Comparison of ENCODE assay signal across 1 cellular context in the genomic region with DNA sequence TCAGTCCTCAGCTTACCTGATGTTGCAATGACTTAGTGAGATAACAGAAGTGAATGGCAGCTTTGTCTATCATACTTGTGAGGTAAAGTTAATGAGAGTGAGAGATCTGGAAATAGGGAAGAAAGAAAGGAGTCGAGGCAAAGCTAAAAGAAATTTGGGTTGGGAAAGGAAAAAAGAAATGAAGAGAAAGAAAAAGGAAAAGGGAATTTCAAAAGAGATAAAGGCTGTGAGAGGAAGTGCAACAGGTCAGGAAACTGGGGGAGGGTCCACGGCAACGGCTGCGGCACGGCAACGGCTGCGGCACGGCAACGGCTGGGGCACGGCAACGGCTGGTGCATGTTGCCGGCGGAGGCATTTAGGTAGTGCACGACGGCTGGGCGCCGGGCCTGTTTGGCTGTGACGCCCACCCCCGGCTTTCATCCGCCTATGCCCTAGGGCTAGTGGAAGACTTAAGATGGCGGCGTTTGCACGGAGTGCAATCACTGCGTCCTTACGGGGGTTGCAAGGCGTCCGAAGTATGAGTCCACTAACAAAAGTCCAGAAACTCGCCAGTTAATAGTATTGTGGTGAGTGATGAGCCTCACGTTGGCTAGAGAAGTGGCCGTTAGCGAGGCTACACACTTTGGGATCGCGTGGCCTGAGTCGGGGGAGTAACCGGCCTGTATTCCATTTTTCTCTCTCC.
TF ChIP-seq lines count a peak whose summit lies in the region.

No MANE protein-coding gene starts in this region.

TF ChIP-seq in K562, 482 proteins besides CTCF, POLR2A, EP300 and RAD21 (continued from another document and continues in another):
- TF ChIP-seq MCM2 (IDR thresholded peaks at IDR 0.05; ENCODE audit: low read depth) (no peak), HDAC6 (IDR thresholded peaks at IDR 0.05; ENCODE audit: low read depth, low read length) (no peak), SMARCB1 (IDR thresholded peaks at IDR 0.05; ENCODE audit: insufficient read length, low read depth) (no peak), COPS2 (conservative IDR thresholded peaks at IDR 0.05) (no peak), LCOR (CRISPR knock-in tag; IDR thresholded peaks at IDR 0.05) (peak; percentile 57; the same call in 1 of the 2 replicates), KDM5B (IDR thresholded peaks at IDR 0.05; ENCODE audit: insufficient replicate concordance, low read depth, low read length) (peak; percentile 79), KDM4B (IDR thresholded peaks at IDR 0.05; ENCODE audit: borderline replicate concordance in 2 of 2, low read depth in 1 of 2) (peak in 1 of 2 experiments; percentile 91; a peak in 1 of 4 replicates), POLR2B (IDR thresholded peaks at IDR 0.05; ENCODE audit: low read depth, partially characterized antibody) (peak; percentile 72), ELF1 (tag; IDR thresholded peaks at IDR 0.05) (peak; percentile 72), HMG20B (CRISPR knock-in tag; IDR thresholded peaks at IDR 0.05) (no peak), NCOA4 (IDR thresholded peaks at IDR 0.05; ENCODE audit: partially characterized antibody) (no peak), WHSC1 (IDR thresholded peaks at IDR 0.05; ENCODE audit: low read length) (no peak), RB1 (IDR thresholded peaks at IDR 0.05; ENCODE audit: low read depth) (peak; percentile 93), TEAD1 (CRISPR knock-in tag; IDR thresholded peaks at IDR 0.05) (no peak), ARID1B (IDR thresholded peaks at IDR 0.05) (peak; percentile 80), NR2C1 (IDR thresholded peaks at IDR 0.05) (peak; percentile 51; the same call in 1 of the 2 replicates), NR2C1 (tag; IDR thresholded peaks at IDR 0.05) (peak; percentile 72), MAFK (IDR thresholded peaks at IDR 0.05; ENCODE audit: low read length) (no peak), CSDE1 (IDR thresholded peaks at IDR 0.05) (no peak), ZNF830 (CRISPR knock-in tag; IDR thresholded peaks at IDR 0.05) (no peak), ZNF766 (CRISPR knock-in tag; conservative IDR thresholded peaks at IDR 0.05) (peak; percentile 53; the same call in 1 of the 2 replicates), ZNF217 (CRISPR knock-in tag; IDR thresholded peaks at IDR 0.05) (no peak), FOXK2 (conservative IDR thresholded peaks at IDR 0.05 in 1 of 2, IDR thresholded peaks at IDR 0.05 in 1 of 2; ENCODE audit: low read depth in 2 of 2) (peak; percentile 80 to 90; a peak in 3 of 4 replicates), RFX5 (IDR thresholded peaks at IDR 0.05; ENCODE audit: low read depth, low read length) (no peak)
- TF ChIP-seq, protein P1, sequence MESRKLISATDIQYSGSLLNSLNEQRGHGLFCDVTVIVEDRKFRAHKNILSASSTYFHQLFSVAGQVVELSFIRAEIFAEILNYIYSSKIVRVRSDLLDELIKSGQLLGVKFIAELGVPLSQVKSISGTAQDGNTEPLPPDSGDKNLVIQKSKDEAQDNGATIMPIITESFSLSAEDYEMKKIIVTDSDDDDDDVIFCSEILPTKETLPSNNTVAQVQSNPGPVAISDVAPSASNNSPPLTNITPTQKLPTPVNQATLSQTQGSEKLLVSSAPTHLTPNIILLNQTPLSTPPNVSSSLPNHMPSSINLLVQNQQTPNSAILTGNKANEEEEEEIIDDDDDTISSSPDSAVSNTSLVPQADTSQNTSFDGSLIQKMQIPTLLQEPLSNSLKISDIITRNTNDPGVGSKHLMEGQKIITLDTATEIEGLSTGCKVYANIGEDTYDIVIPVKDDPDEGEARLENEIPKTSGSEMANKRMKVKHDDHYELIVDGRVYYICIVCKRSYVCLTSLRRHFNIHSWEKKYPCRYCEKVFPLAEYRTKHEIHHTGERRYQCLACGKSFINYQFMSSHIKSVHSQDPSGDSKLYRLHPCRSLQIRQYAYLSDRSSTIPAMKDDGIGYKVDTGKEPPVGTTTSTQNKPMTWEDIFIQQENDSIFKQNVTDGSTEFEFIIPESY (CRISPR knock-in tag; IDR thresholded peaks at IDR 0.05): peak; percentile 64; the same call in 1 of the 2 replicates
- TF ChIP-seq, protein P2, sequence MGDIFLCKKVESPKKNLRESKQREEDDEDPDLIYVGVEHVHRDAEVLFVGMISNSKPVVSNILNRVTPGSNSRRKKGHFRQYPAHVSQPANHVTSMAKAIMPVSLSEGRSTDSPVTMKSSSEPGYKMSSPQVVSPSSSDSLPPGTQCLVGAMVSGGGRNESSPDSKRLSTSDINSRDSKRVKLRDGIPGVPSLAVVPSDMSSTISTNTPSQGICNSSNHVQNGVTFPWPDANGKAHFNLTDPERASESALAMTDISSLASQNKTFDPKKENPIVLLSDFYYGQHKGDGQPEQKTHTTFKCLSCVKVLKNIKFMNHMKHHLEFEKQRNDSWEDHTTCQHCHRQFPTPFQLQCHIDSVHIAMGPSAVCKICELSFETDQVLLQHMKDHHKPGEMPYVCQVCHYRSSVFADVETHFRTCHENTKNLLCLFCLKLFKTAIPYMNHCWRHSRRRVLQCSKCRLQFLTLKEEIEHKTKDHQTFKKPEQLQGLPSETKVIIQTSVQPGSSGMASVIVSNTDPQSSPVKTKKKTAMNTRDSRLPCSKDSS (IDR thresholded peaks at IDR 0.05; ENCODE audit: low read depth, partially characterized antibody): no peak
- TF ChIP-seq, protein P3, sequence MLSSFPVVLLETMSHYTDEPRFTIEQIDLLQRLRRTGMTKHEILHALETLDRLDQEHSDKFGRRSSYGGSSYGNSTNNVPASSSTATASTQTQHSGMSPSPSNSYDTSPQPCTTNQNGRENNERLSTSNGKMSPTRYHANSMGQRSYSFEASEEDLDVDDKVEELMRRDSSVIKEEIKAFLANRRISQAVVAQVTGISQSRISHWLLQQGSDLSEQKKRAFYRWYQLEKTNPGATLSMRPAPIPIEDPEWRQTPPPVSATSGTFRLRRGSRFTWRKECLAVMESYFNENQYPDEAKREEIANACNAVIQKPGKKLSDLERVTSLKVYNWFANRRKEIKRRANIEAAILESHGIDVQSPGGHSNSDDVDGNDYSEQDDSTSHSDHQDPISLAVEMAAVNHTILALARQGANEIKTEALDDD (IDR thresholded peaks at IDR 0.05): no peak
- TF ChIP-seq, protein P4, sequence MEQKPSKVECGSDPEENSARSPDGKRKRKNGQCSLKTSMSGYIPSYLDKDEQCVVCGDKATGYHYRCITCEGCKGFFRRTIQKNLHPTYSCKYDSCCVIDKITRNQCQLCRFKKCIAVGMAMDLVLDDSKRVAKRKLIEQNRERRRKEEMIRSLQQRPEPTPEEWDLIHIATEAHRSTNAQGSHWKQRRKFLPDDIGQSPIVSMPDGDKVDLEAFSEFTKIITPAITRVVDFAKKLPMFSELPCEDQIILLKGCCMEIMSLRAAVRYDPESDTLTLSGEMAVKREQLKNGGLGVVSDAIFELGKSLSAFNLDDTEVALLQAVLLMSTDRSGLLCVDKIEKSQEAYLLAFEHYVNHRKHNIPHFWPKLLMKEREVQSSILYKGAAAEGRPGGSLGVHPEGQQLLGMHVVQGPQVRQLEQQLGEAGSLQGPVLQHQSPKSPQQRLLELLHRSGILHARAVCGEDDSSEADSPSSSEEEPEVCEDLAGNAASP (IDR thresholded peaks at IDR 0.05): no peak
- TF ChIP-seq, protein P5, sequence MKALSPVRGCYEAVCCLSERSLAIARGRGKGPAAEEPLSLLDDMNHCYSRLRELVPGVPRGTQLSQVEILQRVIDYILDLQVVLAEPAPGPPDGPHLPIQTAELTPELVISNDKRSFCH (CRISPR knock-in tag; IDR thresholded peaks at IDR 0.05): no peak
- TF ChIP-seq, protein P5 (tag; IDR thresholded peaks at IDR 0.05): peak; percentile 58; the same call in 1 of the 2 replicates
- TF ChIP-seq, protein P6, sequence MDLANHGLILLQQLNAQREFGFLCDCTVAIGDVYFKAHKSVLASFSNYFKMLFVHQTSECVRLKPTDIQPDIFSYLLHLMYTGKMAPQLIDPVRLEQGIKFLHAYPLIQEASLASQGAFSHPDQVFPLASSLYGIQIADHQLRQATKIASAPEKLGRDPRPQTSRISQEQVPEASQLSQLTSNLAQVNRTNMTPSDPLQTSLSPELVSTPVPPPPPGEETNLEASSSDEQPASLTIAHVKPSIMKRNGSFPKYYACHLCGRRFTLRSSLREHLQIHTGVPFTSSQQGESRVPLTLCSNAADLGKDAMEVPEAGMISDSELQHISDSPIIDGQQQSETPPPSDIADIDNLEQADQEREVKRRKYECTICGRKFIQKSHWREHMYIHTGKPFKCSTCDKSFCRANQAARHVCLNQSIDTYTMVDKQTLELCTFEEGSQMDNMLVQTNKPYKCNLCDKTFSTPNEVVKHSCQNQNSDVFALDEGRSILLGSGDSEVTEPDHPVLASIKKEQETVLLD (IDR thresholded peaks at IDR 0.05): peak; percentile 80
- TF ChIP-seq, protein P7, sequence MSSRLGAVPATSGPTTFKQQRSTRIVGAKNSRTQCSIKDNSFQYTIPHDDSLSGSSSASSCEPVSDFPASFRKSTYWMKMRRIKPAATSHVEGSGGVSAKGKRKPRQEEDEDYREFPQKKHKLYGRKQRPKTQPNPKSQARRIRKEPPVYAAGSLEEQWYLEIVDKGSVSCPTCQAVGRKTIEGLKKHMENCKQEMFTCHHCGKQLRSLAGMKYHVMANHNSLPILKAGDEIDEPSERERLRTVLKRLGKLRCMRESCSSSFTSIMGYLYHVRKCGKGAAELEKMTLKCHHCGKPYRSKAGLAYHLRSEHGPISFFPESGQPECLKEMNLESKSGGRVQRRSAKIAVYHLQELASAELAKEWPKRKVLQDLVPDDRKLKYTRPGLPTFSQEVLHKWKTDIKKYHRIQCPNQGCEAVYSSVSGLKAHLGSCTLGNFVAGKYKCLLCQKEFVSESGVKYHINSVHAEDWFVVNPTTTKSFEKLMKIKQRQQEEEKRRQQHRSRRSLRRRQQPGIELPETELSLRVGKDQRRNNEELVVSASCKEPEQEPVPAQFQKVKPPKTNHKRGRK (tag; IDR thresholded peaks at IDR 0.05): peak; percentile 89
- TF ChIP-seq, protein P8, sequence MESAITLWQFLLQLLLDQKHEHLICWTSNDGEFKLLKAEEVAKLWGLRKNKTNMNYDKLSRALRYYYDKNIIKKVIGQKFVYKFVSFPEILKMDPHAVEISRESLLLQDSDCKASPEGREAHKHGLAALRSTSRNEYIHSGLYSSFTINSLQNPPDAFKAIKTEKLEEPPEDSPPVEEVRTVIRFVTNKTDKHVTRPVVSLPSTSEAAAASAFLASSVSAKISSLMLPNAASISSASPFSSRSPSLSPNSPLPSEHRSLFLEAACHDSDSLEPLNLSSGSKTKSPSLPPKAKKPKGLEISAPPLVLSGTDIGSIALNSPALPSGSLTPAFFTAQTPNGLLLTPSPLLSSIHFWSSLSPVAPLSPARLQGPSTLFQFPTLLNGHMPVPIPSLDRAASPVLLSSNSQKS (CRISPR knock-in tag; IDR thresholded peaks at IDR 0.05): no peak
- TF ChIP-seq, protein P9, sequence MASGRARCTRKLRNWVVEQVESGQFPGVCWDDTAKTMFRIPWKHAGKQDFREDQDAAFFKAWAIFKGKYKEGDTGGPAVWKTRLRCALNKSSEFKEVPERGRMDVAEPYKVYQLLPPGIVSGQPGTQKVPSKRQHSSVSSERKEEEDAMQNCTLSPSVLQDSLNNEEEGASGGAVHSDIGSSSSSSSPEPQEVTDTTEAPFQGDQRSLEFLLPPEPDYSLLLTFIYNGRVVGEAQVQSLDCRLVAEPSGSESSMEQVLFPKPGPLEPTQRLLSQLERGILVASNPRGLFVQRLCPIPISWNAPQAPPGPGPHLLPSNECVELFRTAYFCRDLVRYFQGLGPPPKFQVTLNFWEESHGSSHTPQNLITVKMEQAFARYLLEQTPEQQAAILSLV (tag; IDR thresholded peaks at IDR 0.05): no peak
- TF ChIP-seq, protein P10, sequence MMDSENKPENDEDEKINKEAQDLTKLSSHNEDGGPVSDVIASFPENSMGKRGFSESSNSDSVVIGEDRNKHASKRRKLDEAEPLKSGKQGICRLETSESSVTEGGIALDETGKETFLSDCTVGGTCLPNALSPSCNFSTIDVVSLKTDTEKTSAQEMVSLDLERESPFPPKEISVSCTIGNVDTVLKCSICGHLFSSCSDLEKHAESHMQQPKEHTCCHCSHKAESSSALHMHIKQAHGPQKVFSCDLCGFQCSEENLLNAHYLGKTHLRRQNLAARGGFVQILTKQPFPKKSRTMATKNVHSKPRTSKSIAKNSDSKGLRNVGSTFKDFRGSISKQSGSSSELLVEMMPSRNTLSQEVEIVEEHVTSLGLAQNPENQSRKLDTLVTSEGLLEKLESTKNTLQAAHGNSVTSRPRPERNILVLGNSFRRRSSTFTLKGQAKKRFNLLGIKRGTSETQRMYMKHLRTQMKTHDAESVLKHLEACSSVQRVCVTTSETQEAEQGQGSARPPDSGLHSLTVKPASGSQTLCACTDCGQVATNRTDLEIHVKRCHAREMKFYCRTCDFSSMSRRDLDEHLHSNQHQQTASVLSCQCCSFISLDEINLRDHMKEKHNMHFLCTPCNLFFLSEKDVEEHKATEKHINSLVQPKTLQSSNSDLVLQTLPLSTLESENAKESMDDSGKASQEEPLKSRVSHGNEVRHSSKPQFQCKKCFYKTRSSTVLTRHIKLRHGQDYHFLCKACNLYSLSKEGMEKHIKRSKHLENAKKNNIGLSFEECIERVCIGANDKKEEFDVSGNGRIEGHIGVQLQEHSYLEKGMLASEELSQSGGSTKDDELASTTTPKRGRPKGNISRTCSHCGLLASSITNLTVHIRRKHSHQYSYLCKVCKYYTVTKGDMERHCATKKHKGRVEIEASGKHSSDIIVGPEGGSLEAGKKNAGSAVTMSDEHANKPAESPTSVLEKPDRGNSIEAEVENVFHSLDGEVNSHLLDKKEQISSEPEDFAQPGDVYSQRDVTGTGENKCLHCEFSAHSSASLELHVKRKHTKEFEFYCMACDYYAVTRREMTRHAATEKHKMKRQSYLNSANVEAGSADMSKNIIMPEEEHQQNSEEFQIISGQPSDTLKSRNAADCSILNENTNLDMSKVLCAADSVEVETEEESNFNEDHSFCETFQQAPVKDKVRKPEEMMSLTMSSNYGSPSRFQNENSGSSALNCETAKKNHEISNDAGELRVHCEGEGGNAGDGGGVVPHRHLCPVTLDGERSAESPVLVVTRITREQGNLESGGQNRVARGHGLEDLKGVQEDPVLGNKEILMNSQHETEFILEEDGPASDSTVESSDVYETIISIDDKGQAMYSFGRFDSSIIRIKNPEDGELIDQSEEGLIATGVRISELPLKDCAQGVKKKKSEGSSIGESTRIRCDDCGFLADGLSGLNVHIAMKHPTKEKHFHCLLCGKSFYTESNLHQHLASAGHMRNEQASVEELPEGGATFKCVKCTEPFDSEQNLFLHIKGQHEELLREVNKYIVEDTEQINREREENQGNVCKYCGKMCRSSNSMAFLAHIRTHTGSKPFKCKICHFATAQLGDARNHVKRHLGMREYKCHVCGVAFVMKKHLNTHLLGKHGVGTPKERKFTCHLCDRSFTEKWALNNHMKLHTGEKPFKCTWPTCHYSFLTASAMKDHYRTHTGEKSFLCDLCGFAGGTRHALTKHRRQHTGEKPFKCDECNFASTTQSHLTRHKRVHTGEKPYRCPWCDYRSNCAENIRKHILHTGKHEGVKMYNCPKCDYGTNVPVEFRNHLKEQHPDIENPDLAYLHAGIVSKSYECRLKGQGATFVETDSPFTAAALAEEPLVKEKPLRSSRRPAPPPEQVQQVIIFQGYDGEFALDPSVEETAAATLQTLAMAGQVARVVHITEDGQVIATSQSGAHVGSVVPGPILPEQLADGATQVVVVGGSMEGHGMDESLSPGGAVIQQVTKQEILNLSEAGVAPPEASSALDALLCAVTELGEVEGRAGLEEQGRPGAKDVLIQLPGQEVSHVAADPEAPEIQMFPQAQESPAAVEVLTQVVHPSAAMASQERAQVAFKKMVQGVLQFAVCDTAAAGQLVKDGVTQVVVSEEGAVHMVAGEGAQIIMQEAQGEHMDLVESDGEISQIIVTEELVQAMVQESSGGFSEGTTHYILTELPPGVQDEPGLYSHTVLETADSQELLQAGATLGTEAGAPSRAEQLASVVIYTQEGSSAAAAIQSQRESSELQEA (IDR thresholded peaks at IDR 0.05; ENCODE audit: low read depth): no peak
